8 cellular contexts compared by ENCODE assay signal in the genomic region with DNA sequence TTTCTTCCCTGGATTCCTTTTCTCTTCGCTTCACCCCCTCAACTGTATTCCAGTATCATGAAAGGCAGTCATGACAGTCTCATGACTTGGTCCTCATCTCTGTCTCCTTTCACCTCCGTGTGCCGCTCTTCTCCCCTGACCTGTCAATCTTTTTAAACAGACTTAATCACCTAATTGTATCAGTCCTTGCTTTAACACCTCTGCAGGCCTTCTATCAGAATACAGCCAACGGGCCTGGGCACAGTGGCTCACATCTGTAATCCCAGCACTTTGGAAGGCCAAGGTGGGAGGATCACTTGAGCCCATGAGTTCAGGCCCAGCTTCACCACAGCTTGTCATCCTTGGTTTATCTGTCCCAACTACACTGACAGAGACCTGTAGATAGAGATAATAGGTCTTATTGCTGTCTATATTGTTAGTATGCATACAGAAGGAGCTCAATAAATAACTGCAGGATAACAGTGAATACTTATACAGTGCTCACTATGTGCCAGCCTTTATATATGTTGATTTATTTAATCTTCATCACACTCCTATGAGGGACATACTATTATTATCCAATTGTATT. TPM values are rescaled to one million over a fixed set of nuclear protein-coding genes. Genes with fewer than 3 reads are reported as not detected.
DNase-seq lines count a peak whose midpoint lies in the region; ATAC-seq and TF ChIP-seq lines count a peak whose summit lies in the region.

No MANE protein-coding gene starts in this region.

- POLR2A ChIA-PET in activated naive CD8-positive, alpha-beta T cell treated with anti-CD3 and anti-CD28 coated beads, Interleukin-2, amount 10 ng/mL, durations not matched to agents 7 days and 5 days (lab: Charles Lee): interaction anchor here (0.7 to 2.0 kb wide), 7 partner anchors 8 to 201 kb away, joined by 3 to 28 read pairs (median 3); partner anchors contain the start of genes AP4M1, COPS6, MCM7 and TRIM4

- H3K4me3 Mint-ChIP-seq in activated CD4-positive, alpha-beta T cell treated with anti-CD3 and anti-CD28 coated beads, Interleukin-2, amount 10 ng/mL, durations not matched to agents 24 days and 14 days: peak overlapping the region; percentile 84
- peak overlapping the region; percentile 87 for H3K4me3 Mint-ChIP-seq in activated naive CD8-positive, alpha-beta T cell treated with anti-CD3 and anti-CD28 coated beads, Interleukin-2, amount 10 ng/mL, durations not matched to agents 7 days and 5 days

- H3K4me1 Mint-ChIP-seq in activated CD4-positive, alpha-beta T cell treated with anti-CD3 and anti-CD28 coated beads, Interleukin-2, amount 10 ng/mL, durations not matched to agents 24 days and 14 days: peaks cover 24% of the 10 kb centered on the region
- H3K4me1 Mint-ChIP-seq in activated naive CD8-positive, alpha-beta T cell treated with anti-CD3 and anti-CD28 coated beads, Interleukin-2, amount 10 ng/mL, durations not matched to agents 7 days and 5 days: peaks cover 25% of the 10 kb centered on the region

- H3K9me3 Mint-ChIP-seq in activated CD4-positive, alpha-beta T cell treated with anti-CD3 and anti-CD28 coated beads, Interleukin-2, amount 10 ng/mL, durations not matched to agents 24 days and 14 days: no peaks in the 10 kb centered on the region
- no peaks in the 10 kb centered on the region for H3K9me3 Mint-ChIP-seq in activated naive CD8-positive, alpha-beta T cell treated with anti-CD3 and anti-CD28 coated beads, Interleukin-2, amount 10 ng/mL, durations not matched to agents 7 days and 5 days

- no peak for TF ChIP-seq CTCF in kidney epithelial cell (IDR thresholded peaks at IDR 0.05; ENCODE audit: insufficient read depth, low read length, poor library complexity, severe bottlenecking)

- intact Hi-C loops in activated CD4-positive, alpha-beta T cell treated with anti-CD3 and anti-CD28 coated beads, Interleukin-2, amount 10 ng/mL, durations not matched to agents 24 days and 14 days (cut with micrococcal nuclease): loop anchor here (10.0 kb wide), 2 partner anchors 424 to 464 kb away; partner anchors contain the start of genes FBXO24 and LRCH4

- peak overlapping the region; percentile 96 for H3K27ac Mint-ChIP-seq in activated CD4-positive, alpha-beta T cell treated with anti-CD3 and anti-CD28 coated beads, Interleukin-2, amount 10 ng/mL, durations not matched to agents 24 days and 14 days
- H3K27ac Mint-ChIP-seq in activated naive CD8-positive, alpha-beta T cell treated with anti-CD3 and anti-CD28 coated beads, Interleukin-2, amount 10 ng/mL, durations not matched to agents 7 days and 5 days: peak overlapping the region; percentile 88

- peak overlapping the region; percentile 63 for H3K4me3 ChIP-seq in kidney epithelial cell (ENCODE audit: low read depth, low read length)
- peak overlapping the region; percentile 75 for H3K4me3 ChIP-seq in thymus (ENCODE audit: low read length)

- H3K27me3 Mint-ChIP-seq in activated CD4-positive, alpha-beta T cell treated with anti-CD3 and anti-CD28 coated beads, Interleukin-2, amount 10 ng/mL, durations not matched to agents 24 days and 14 days: no peaks in the 10 kb centered on the region
- no peaks in the 10 kb centered on the region for H3K27me3 Mint-ChIP-seq in activated naive CD8-positive, alpha-beta T cell treated with anti-CD3 and anti-CD28 coated beads, Interleukin-2, amount 10 ng/mL, durations not matched to agents 7 days and 5 days

- no peaks in the 10 kb centered on the region for H3K36me3 ChIP-seq in kidney epithelial cell (ENCODE audit: control insufficient read depth, insufficient read depth, low read length)
- peaks cover 9% of the 10 kb centered on the region for H3K36me3 ChIP-seq in thymus (ENCODE audit: control insufficient read depth, insufficient read depth)

- no peak for DNase-seq in activated CD4-positive, alpha-beta T cell treated with anti-CD3 and anti-CD28 coated beads, Interleukin-2, amount 10 ng/mL, durations not matched to agents 24 days and 14 days
- no peak for DNase-seq in activated CD4-positive, alpha-beta T cell treated with anti-CD3 and anti-CD28 coated beads for 48 hours
- DNase-seq in activated naive CD8-positive, alpha-beta T cell treated with anti-CD3 and anti-CD28 coated beads, Interleukin-2, amount 10 ng/mL, durations not matched to agents 7 days and 5 days: no peak
- no peak for DNase-seq in kidney epithelial cell (ENCODE audit: low read depth)
- DNase-seq in activated CD4-positive, alpha-beta T cell treated with anti-CD3 and anti-CD28 coated beads, Interleukin-2, amount 50 U/mL, for 4 hours: no peak
- DNase-seq in RPMI8226: no peak

- H3K27me3 ChIP-seq in kidney epithelial cell (ENCODE audit: control insufficient read depth, insufficient read depth, low read length) (no peaks in the 10 kb centered on the region), thymus (ENCODE audit: control insufficient read depth, insufficient read depth) (no peaks in the 10 kb centered on the region)

- peak overlapping the region; percentile 89 for H3K27ac ChIP-seq in thymus (ENCODE audit: low read depth)

- H3K9me3 ChIP-seq in thymus (ENCODE audit: control insufficient read depth): no peaks in the 10 kb centered on the region

- H3K36me3 Mint-ChIP-seq in activated CD4-positive, alpha-beta T cell treated with anti-CD3 and anti-CD28 coated beads, Interleukin-2, amount 10 ng/mL, durations not matched to agents 24 days and 14 days (ENCODE audit: low read depth): peaks cover 22% of the 10 kb centered on the region
- H3K36me3 Mint-ChIP-seq in activated naive CD8-positive, alpha-beta T cell treated with anti-CD3 and anti-CD28 coated beads, Interleukin-2, amount 10 ng/mL, durations not matched to agents 7 days and 5 days: peaks cover 13% of the 10 kb centered on the region

- WGBS in thymus: 87% methylated on average over 4 of the region's 4 CpGs

- H3K4me1 ChIP-seq in thymus (ENCODE audit: control insufficient read depth, insufficient read depth, low read length): peaks cover 11% of the 10 kb centered on the region

- no peak for ATAC-seq in activated naive CD8-positive, alpha-beta T cell treated with anti-CD3 and anti-CD28 coated beads, Interleukin-2, amount 10 ng/mL, durations not matched to agents 7 days and 5 days (ENCODE audit: low read depth)
- ATAC-seq in GM19328 (IDR thresholded peaks at IDR 0.05; ENCODE audit: unreplicated experiment): no peak

RNA-seq across cellular contexts. Expression of gene CNPY4, which starts 1.2 kb away (rescaled TPM):
- total RNA-seq in activated CD4-positive, alpha-beta T cell treated with anti-CD3 and anti-CD28 coated beads, Interleukin-2, amount 10 ng/mL, durations not matched to agents 24 days and 14 days: 16.2 and 17.0 TPM in 2 replicates
- 10 to 100 TPM; 52.4 to 58.3 TPM for total RNA-seq in activated naive CD8-positive, alpha-beta T cell treated with anti-CD3 and anti-CD28 coated beads, Interleukin-2, amount 10 ng/mL, durations not matched to agents 7 days and 5 days
- total RNA-seq in kidney epithelial cell: 10.1 TPM in 2 replicates
- polyA plus RNA-seq in thymus: 19.0 TPM

RNA-seq across cellular contexts. Expression of gene TAF6, which starts 1.4 kb away (rescaled TPM):
- total RNA-seq in activated CD4-positive, alpha-beta T cell treated with anti-CD3 and anti-CD28 coated beads, Interleukin-2, amount 10 ng/mL, durations not matched to agents 24 days and 14 days: 68.4 and 71.5 TPM in 2 replicates
- 10 to 100 TPM; 63.7 to 65.9 TPM for total RNA-seq in activated naive CD8-positive, alpha-beta T cell treated with anti-CD3 and anti-CD28 coated beads, Interleukin-2, amount 10 ng/mL, durations not matched to agents 7 days and 5 days
- total RNA-seq in kidney epithelial cell: 69.0 and 80.5 TPM in 2 replicates
- polyA plus RNA-seq in thymus: 25.7 TPM

RNA-seq across cellular contexts. Expression of gene MBLAC1, which starts 6.2 kb away (rescaled TPM):
- total RNA-seq in activated CD4-positive, alpha-beta T cell treated with anti-CD3 and anti-CD28 coated beads, Interleukin-2, amount 10 ng/mL, durations not matched to agents 24 days and 14 days: 3.0 and 3.5 TPM in 2 replicates
- 1 to 10 TPM; 4.8 to 6.5 TPM for total RNA-seq in activated naive CD8-positive, alpha-beta T cell treated with anti-CD3 and anti-CD28 coated beads, Interleukin-2, amount 10 ng/mL, durations not matched to agents 7 days and 5 days
- total RNA-seq in kidney epithelial cell: 2.3 and 3.5 TPM in 2 replicates
- 2.0 TPM for polyA plus RNA-seq in thymus

RNA-seq across cellular contexts. Expression of gene AP4M1, which starts 19.2 kb away (rescaled TPM):
- 13.5 and 16.4 TPM in 2 replicates for total RNA-seq in activated CD4-positive, alpha-beta T cell treated with anti-CD3 and anti-CD28 coated beads, Interleukin-2, amount 10 ng/mL, durations not matched to agents 24 days and 14 days
- 10 to 100 TPM; 15.0 to 16.5 TPM for total RNA-seq in activated naive CD8-positive, alpha-beta T cell treated with anti-CD3 and anti-CD28 coated beads, Interleukin-2, amount 10 ng/mL, durations not matched to agents 7 days and 5 days
- 23.6 and 29.4 TPM in 2 replicates for total RNA-seq in kidney epithelial cell
- 14.2 TPM for polyA plus RNA-seq in thymus

RNA-seq across cellular contexts. Expression of gene MCM7, which starts 19.4 kb away (rescaled TPM):
- 464 and 469 TPM in 2 replicates for total RNA-seq in activated CD4-positive, alpha-beta T cell treated with anti-CD3 and anti-CD28 coated beads, Interleukin-2, amount 10 ng/mL, durations not matched to agents 24 days and 14 days
- 100 to 1,000 TPM; 278 to 307 TPM for total RNA-seq in activated naive CD8-positive, alpha-beta T cell treated with anti-CD3 and anti-CD28 coated beads, Interleukin-2, amount 10 ng/mL, durations not matched to agents 7 days and 5 days
- 96.9 and 101 TPM in 2 replicates for total RNA-seq in kidney epithelial cell
- 111 TPM for polyA plus RNA-seq in thymus
